ENCODE assay signal across 8 cellular contexts in the genomic region with DNA sequence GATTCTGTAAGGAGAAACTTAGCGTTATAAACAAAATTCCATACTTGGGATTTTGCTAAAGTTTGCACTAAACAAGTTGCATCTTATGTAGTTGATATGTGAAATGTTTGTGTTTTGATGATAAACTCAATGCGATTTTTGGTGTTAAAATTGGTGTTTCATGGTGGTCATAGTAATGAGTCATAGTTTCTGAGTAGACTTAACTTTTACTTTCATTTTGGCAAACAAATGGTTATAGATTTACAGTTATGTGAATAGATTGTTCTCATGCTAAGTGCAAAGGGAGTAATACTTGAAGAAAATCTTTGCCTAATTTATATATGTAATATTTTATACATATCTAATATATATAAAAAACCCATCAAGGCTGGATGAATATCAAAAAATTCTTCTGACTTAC.
"Had no signal": no experiment of that assay in that cellular context is flagged by ENCODE, and none has a peak within 500 bp of the region (broad histone marks: within the 10 kb centered on the region; RNA-seq: fewer than 3 reads in every experiment).

No MANE protein-coding gene starts in this region.

- DNase-seq: GM23248, H7, HFFc6, Karpas-422, KBM-7 had no signal

- H3K27ac Mint-ChIP-seq: HFFc6, IgD-negative memory B cell had no signal

- H3K4me1 Mint-ChIP-seq: IgD-negative memory B cell had no signal

- H3K27me3 Mint-ChIP-seq: IgD-negative memory B cell had no signal

- ATAC-seq: HCT116, HepG2 had no signal

- H3K36me3 Mint-ChIP-seq: IgD-negative memory B cell had no signal

- H3K4me3 Mint-ChIP-seq: HFFc6, IgD-negative memory B cell had no signal
